In the genomic region with DNA sequence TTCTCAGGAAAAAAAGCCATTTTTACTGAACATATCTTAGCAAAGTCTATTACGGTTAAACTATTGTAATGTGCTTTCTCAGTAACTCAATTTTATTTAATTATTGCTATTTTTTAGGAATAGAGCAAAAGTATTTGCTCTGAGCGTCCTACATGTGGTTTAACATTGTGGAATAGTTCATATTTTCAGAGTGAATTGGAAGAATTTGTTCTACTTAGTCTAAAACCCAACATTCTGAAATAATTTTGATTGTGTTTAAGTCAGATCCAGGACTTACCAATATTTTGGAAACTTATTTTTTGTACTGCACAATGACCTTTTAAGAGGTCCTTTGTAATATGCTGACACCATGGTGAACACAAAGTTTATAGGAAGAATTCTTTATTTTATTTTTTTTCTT, we compare ENCODE assay signal across 30 cellular contexts. TPM values are rescaled to one million over a fixed set of nuclear protein-coding genes. Genes with fewer than 3 reads are reported as not detected.
"Had no signal": no experiment of that assay in that cellular context is flagged by ENCODE, and none has a peak within 500 bp of the region (broad histone marks: within the 10 kb centered on the region; RNA-seq: fewer than 3 reads in every experiment).

No MANE protein-coding gene starts in this region.

- H3K9me3 Mint-ChIP-seq: activated CD4-positive, alpha-beta T cell treated with anti-CD3 and anti-CD28 coated beads, Interleukin-2, amount 10 ng/mL, durations not matched to agents 24 days and 14 days; activated T-cell treated with anti-CD3 and anti-CD28 coated beads, Interleukin-2, amount 50 U/mL, for 24 hours; activated T-helper 1 cell treated with anti-CD3 and anti-CD28 coated beads, Interleukin-12 subunit alpha, Interleukin-12 subunit beta, Interleukin-2, Interleukin-4 antibody, amounts not matched to agents 30 ng/mL and 10 ng/mL and 1 ng/mL, durations not matched to agents 14 hours and 24 hours and 36 hours; central memory CD8-positive, alpha-beta T cell; T-helper 1 cell treated with Interleukin-12 subunit alpha and Interleukin-12 subunit beta and Interleukin-4 antibody, amounts not matched to agents 30 μg/mL and 1 μg/mL, for 36 hours; WTC11 had no signal

- H3K27me3 ChIP-seq: body of pancreas had no signal

- H3K4me3 ChIP-seq: body of pancreas had no signal

- DNase-seq: activated CD4-positive, alpha-beta T cell treated with anti-CD3 and anti-CD28 coated beads, Interleukin-2, amount 10 ng/mL, durations not matched to agents 24 days and 14 days; activated CD4-positive, alpha-beta T cell treated with anti-CD3 and anti-CD28 coated beads, Interleukin-2, amount 50 U/mL, for 48 hours; activated CD4-positive, CD25-positive, alpha-beta regulatory T cell treated with anti-CD3 and anti-CD28 coated beads, Interleukin-2, amount 50 U/mL, for 72 hours; activated CD8-positive, alpha-beta memory T cell treated with anti-CD3 and anti-CD28 coated beads, Interleukin-2, amount 10 ng/mL, durations not matched to agents 7 days and 5 days; activated effector memory CD4-positive, alpha-beta T cell treated with Interleukin-2 at 50 U/mL for 16 hours; activated naive CD4-positive, alpha-beta T cell; activated T-cell treated with anti-CD3 and anti-CD28 coated beads, Interleukin-2, amount 50 U/mL, for 24 hours; aorta; body of pancreas; KG1; NCI-H1092; NCI-H1417 treated with DMSO at 0.1 percent for 48 hours; NCI-H1694; NCI-H2029; NCI-H2107; NCI-H2171 treated with DMSO at 0.1 percent for 48 hours; NCI-H226; NCI-H526; NCI-H82; SHP77 had no signal

- H3K36me3 Mint-ChIP-seq: activated CD8-positive, alpha-beta memory T cell treated with anti-CD3 and anti-CD28 coated beads, Interleukin-2, amount 10 ng/mL, durations not matched to agents 7 days and 5 days; activated naive CD4-positive, alpha-beta T cell treated with anti-CD3 and anti-CD28 coated beads, Interleukin-2, amount 50 U/mL, for 24 hours; WTC11 had no signal

- H3K4me3 Mint-ChIP-seq: activated CD4-positive, alpha-beta T cell treated with anti-CD3 and anti-CD28 coated beads, Interleukin-2, amount 10 ng/mL, durations not matched to agents 24 days and 14 days; activated CD8-positive, alpha-beta memory T cell treated with anti-CD3 and anti-CD28 coated beads, Interleukin-2, amount 10 ng/mL, durations not matched to agents 7 days and 5 days; activated naive CD4-positive, alpha-beta T cell treated with anti-CD3 and anti-CD28 coated beads, Interleukin-2, amount 50 U/mL, for 24 hours; activated T-cell treated with anti-CD3 and anti-CD28 coated beads, Interleukin-2, amount 50 U/mL, for 24 hours; activated T-helper 1 cell treated with anti-CD3 and anti-CD28 coated beads, Interleukin-12 subunit alpha, Interleukin-12 subunit beta, Interleukin-2, Interleukin-4 antibody, amounts not matched to agents 30 ng/mL and 10 ng/mL and 1 ng/mL, durations not matched to agents 14 hours and 24 hours and 36 hours; central memory CD8-positive, alpha-beta T cell; T-helper 1 cell treated with Interleukin-12 subunit alpha and Interleukin-12 subunit beta and Interleukin-4 antibody, amounts not matched to agents 30 μg/mL and 1 μg/mL, for 36 hours; WTC11 had no signal

- H3K27me3 Mint-ChIP-seq: activated CD4-positive, alpha-beta T cell treated with anti-CD3 and anti-CD28 coated beads, Interleukin-2, amount 10 ng/mL, durations not matched to agents 24 days and 14 days; activated CD8-positive, alpha-beta memory T cell treated with anti-CD3 and anti-CD28 coated beads, Interleukin-2, amount 10 ng/mL, durations not matched to agents 7 days and 5 days; activated T-cell treated with anti-CD3 and anti-CD28 coated beads, Interleukin-2, amount 50 U/mL, for 24 hours; central memory CD8-positive, alpha-beta T cell had no signal

- H3K9me3 ChIP-seq: body of pancreas had no signal

- H3K4me1 Mint-ChIP-seq: activated CD4-positive, alpha-beta T cell treated with anti-CD3 and anti-CD28 coated beads, Interleukin-2, amount 10 ng/mL, durations not matched to agents 24 days and 14 days; activated CD8-positive, alpha-beta memory T cell treated with anti-CD3 and anti-CD28 coated beads, Interleukin-2, amount 10 ng/mL, durations not matched to agents 7 days and 5 days; activated naive CD4-positive, alpha-beta T cell treated with anti-CD3 and anti-CD28 coated beads, Interleukin-2, amount 50 U/mL, for 24 hours; central memory CD8-positive, alpha-beta T cell had no signal

- FAIRE-seq: RCC 7860 had no signal

- H3K27ac Mint-ChIP-seq: activated CD4-positive, alpha-beta T cell treated with anti-CD3 and anti-CD28 coated beads, Interleukin-2, amount 10 ng/mL, durations not matched to agents 24 days and 14 days; activated CD8-positive, alpha-beta memory T cell treated with anti-CD3 and anti-CD28 coated beads, Interleukin-2, amount 10 ng/mL, durations not matched to agents 7 days and 5 days; activated naive CD4-positive, alpha-beta T cell treated with anti-CD3 and anti-CD28 coated beads, Interleukin-2, amount 50 U/mL, for 24 hours; activated T-cell treated with anti-CD3 and anti-CD28 coated beads, Interleukin-2, amount 50 U/mL, for 24 hours; activated T-helper 1 cell treated with anti-CD3 and anti-CD28 coated beads, Interleukin-12 subunit alpha, Interleukin-12 subunit beta, Interleukin-2, Interleukin-4 antibody, amounts not matched to agents 30 ng/mL and 10 ng/mL and 1 ng/mL, durations not matched to agents 14 hours and 24 hours and 36 hours; T-helper 1 cell treated with Interleukin-12 subunit alpha and Interleukin-12 subunit beta and Interleukin-4 antibody, amounts not matched to agents 30 μg/mL and 1 μg/mL, for 36 hours; WTC11 had no signal

- ATAC-seq: activated CD8-positive, alpha-beta memory T cell treated with anti-CD3 and anti-CD28 coated beads, Interleukin-2, amount 10 ng/mL, durations not matched to agents 7 days and 5 days; body of pancreas; WTC11 had no signal

RNA-seq across cellular contexts. Expression of gene CXCL1, which starts 27.2 kb away (rescaled TPM):
- total RNA-seq: activated CD4-positive, alpha-beta T cell treated with anti-CD3 and anti-CD28 coated beads, Interleukin-2, amount 10 ng/mL, durations not matched to agents 24 days and 14 days; activated CD8-positive, alpha-beta memory T cell treated with anti-CD3 and anti-CD28 coated beads, Interleukin-2, amount 10 ng/mL, durations not matched to agents 7 days and 5 days; activated T-helper 1 cell treated with anti-CD3 and anti-CD28 coated beads, Interleukin-12 subunit alpha, Interleukin-12 subunit beta, Interleukin-2, Interleukin-4 antibody, amounts not matched to agents 30 ng/mL and 10 ng/mL and 1 ng/mL, durations not matched to agents 14 hours and 24 hours and 36 hours had no signal

RNA-seq across cellular contexts. Expression of gene PF4V1, which starts 43.3 kb away (rescaled TPM):
- total RNA-seq: activated CD4-positive, alpha-beta T cell treated with anti-CD3 and anti-CD28 coated beads, Interleukin-2, amount 10 ng/mL, durations not matched to agents 24 days and 14 days; activated CD8-positive, alpha-beta memory T cell treated with anti-CD3 and anti-CD28 coated beads, Interleukin-2, amount 10 ng/mL, durations not matched to agents 7 days and 5 days; activated T-helper 1 cell treated with anti-CD3 and anti-CD28 coated beads, Interleukin-12 subunit alpha, Interleukin-12 subunit beta, Interleukin-2, Interleukin-4 antibody, amounts not matched to agents 30 ng/mL and 10 ng/mL and 1 ng/mL, durations not matched to agents 14 hours and 24 hours and 36 hours; body of pancreas; LHCN-M2; M059J; SK-MEL-5; WTC11 had no signal
- polyA plus RNA-seq: aorta had no signal

RNA-seq across cellular contexts. Expression of gene CXCL6, which starts 59.9 kb away (rescaled TPM):
- total RNA-seq: activated CD4-positive, alpha-beta T cell treated with anti-CD3 and anti-CD28 coated beads, Interleukin-2, amount 10 ng/mL, durations not matched to agents 24 days and 14 days; activated CD8-positive, alpha-beta memory T cell treated with anti-CD3 and anti-CD28 coated beads, Interleukin-2, amount 10 ng/mL, durations not matched to agents 7 days and 5 days; activated T-helper 1 cell treated with anti-CD3 and anti-CD28 coated beads, Interleukin-12 subunit alpha, Interleukin-12 subunit beta, Interleukin-2, Interleukin-4 antibody, amounts not matched to agents 30 ng/mL and 10 ng/mL and 1 ng/mL, durations not matched to agents 14 hours and 24 hours and 36 hours; NCI-H460; SK-MEL-5 had no signal
- polyA plus RNA-seq: aorta had no signal
